Comparison of ENCODE assay signal across 20 cellular contexts in genomic region chr19:42436006-42436405, GRCh38. TPM values are rescaled to one million over a fixed set of nuclear protein-coding genes. Genes with fewer than 3 reads are reported as not detected.
DNase-seq lines count a peak whose midpoint lies in the region; ATAC-seq and TF ChIP-seq lines count a peak whose summit lies in the region.
"Had no signal": no experiment of that assay in that cellular context is flagged by ENCODE, and none has a peak within 500 bp of the region (broad histone marks: within the 10 kb centered on the region; RNA-seq: fewer than 3 reads in every experiment).

No MANE protein-coding gene starts in this region.

- DNase-seq in AG10803 (ENCODE audit: low read depth) (peak; percentile 74), SK-N-MC (ENCODE audit: low read depth, low spot score) (no peak), glutamatergic neuron (peak; percentile 72), esophagus muscularis mucosa (ENCODE audit: extremely low spot score) (no peak), HEK293T (ENCODE audit: extremely low spot score) (no peak), RPMI8226 (no peak)
- DNase-seq: activated CD4-positive, alpha-beta T cell treated with anti-CD3 and anti-CD28 coated beads, Interleukin-2, amount 50 U/mL, for 48 hours; CD8-positive, alpha-beta T cell; colonic mucosa; gastrocnemius medialis; left cardiac atrium; NCI-H1105 treated with DMSO at 0.1 percent for 48 hours; Right ventricle myocardium superior; stimulated activated CD4-positive, alpha-beta T cell treated with anti-CD3 and anti-CD28 coated beads, Interleukin-15, amount 100 ng/mL, for 24 hours; stimulated activated naive CD8-positive, alpha-beta T cell treated with anti-CD3 and anti-CD28 coated beads, Interleukin-15, amount 100 ng/mL, for 72 hours; T-helper 1 cell had no signal

- TF ChIP-seq EP300 in esophagus muscularis mucosa (IDR thresholded peaks at IDR 0.05): no peak

- POLR2A ChIA-PET in HEK293 (lab: Yijun Ruan, JAX): interaction anchor here (1.1 kb wide), 1 partner anchor 28 kb away, joined by 3 read pairs; no protein-coding TSS in a partner anchor
- POLR2A ChIA-PET in HEK293T (lab: Yijun Ruan, JAX): no interaction called here

- ATAC-seq in HG03196 (IDR thresholded peaks at IDR 0.05; ENCODE audit: unreplicated experiment): no peak
- ATAC-seq: CD8-positive, alpha-beta T cell; gastrocnemius medialis; left cardiac atrium; stimulated activated naive CD8-positive, alpha-beta T cell treated with anti-CD3 and anti-CD28 coated beads, Interleukin-15, amount 100 ng/mL, for 72 hours had no signal

- intact Hi-C loops in esophagus muscularis mucosa (cut with DNase I): no loop called here

- 85% methylated on average over 3 of the region's 3 CpGs for WGBS in esophagus muscularis mucosa

- H3K27ac ChIP-seq in HEK293 (ENCODE audit: extremely low read depth, low read depth, low read length) (no peak overlapping the region), SK-N-MC (peak overlapping the region; percentile 53), esophagus muscularis mucosa (replicated peaks in 1 of 4) (no peak overlapping the region)
- H3K27ac ChIP-seq: colonic mucosa had no signal

- peaks cover 22% of the 10 kb centered on the region for H3K4me1 Mint-ChIP-seq in glutamatergic neuron (ENCODE audit: low read depth, unreplicated experiment)

- no peaks in the 10 kb centered on the region for H3K36me3 Mint-ChIP-seq in glutamatergic neuron (ENCODE audit: unreplicated experiment)
- H3K36me3 Mint-ChIP-seq: activated naive CD4-positive, alpha-beta T cell treated with anti-CD3 and anti-CD28 coated beads, Interleukin-2, amount 50 U/mL, for 24 hours; CD8-positive, alpha-beta T cell had no signal

- TF ChIP-seq POLR2A in esophagus muscularis mucosa (IDR thresholded peaks at IDR 0.05; ENCODE audit: low read depth): no peak

- H3K9me3 ChIP-seq in HEK293 (ENCODE audit: control insufficient read depth, insufficient read depth, low read depth, low read length) (no peaks in the 10 kb centered on the region), SK-N-MC (ENCODE audit: low read depth, low read length) (no peaks in the 10 kb centered on the region), esophagus muscularis mucosa (no peaks in the 10 kb centered on the region)
- H3K9me3 ChIP-seq: colonic mucosa, gastrocnemius medialis had no signal

- H3K4me1 ChIP-seq in HEK293 (ENCODE audit: control insufficient read depth, insufficient read depth, low read length) (peaks cover 5% of the 10 kb centered on the region; the same call in 1 of the 2 replicates), esophagus muscularis mucosa (peaks cover 7 to 23% (median 14%) of the 10 kb centered on the region in 4 donors)

- peak overlapping the region; percentile 25 for H3K9ac ChIP-seq in SK-N-MC (ENCODE audit: insufficient read length)

- H3K27me3 ChIP-seq in esophagus muscularis mucosa: no peaks in the 10 kb centered on the region
- H3K27me3 ChIP-seq: colonic mucosa, gastrocnemius medialis had no signal

- H3K36me3 ChIP-seq in HEK293 (ENCODE audit: control insufficient read depth in 2 of 2, insufficient read depth in 1 of 2, low read length in 2 of 2) (no peaks in the 10 kb centered on the region), SK-N-MC (ENCODE audit: insufficient read depth, low read length) (no peaks in the 10 kb centered on the region), esophagus muscularis mucosa (no peaks in the 10 kb centered on the region)
- H3K36me3 ChIP-seq: colonic mucosa, gastrocnemius medialis had no signal

- TF ChIP-seq CTCF in AG10803 (conservative IDR thresholded peaks at IDR 0.05; ENCODE audit: low read length) (no peak), HEK293 (tag by site-specific recombination; IDR thresholded peaks at IDR 0.05) (no peak), glutamatergic neuron (IDR thresholded peaks at IDR 0.05; ENCODE audit: partially characterized antibody, unreplicated experiment) (no peak), esophagus muscularis mucosa (IDR thresholded peaks at IDR 0.05) (no peak)

- H3K4me3 ChIP-seq in AG10803 (ENCODE audit: low read length): no peak overlapping the region
- H3K4me3 ChIP-seq in HEK293 (ENCODE audit: low read depth, low read length): no peak overlapping the region
- H3K4me3 ChIP-seq in SK-N-MC: 0 out of 2 replicates have a peak overlapping the region, but pooled peaks have one; percentile 4
- no peak overlapping the region for H3K4me3 ChIP-seq in esophagus muscularis mucosa
- H3K4me3 ChIP-seq: colonic mucosa, gastrocnemius medialis had no signal

- peak overlapping the region; percentile 92 for H3K27ac Mint-ChIP-seq in glutamatergic neuron (ENCODE audit: unreplicated experiment)
- H3K27ac Mint-ChIP-seq: activated naive CD4-positive, alpha-beta T cell treated with anti-CD3 and anti-CD28 coated beads, Interleukin-2, amount 50 U/mL, for 24 hours; CD8-positive, alpha-beta T cell; stimulated activated naive CD8-positive, alpha-beta T cell treated with anti-CD3 and anti-CD28 coated beads, Interleukin-15, amount 100 ng/mL, for 72 hours had no signal

- peaks cover 3% of the 10 kb centered on the region for H3K9me3 Mint-ChIP-seq in glutamatergic neuron (ENCODE audit: unreplicated experiment)
- H3K9me3 Mint-ChIP-seq: activated naive CD4-positive, alpha-beta T cell treated with anti-CD3 and anti-CD28 coated beads, Interleukin-2, amount 50 U/mL, for 24 hours; CD8-positive, alpha-beta T cell; stimulated activated naive CD8-positive, alpha-beta T cell treated with anti-CD3 and anti-CD28 coated beads, Interleukin-15, amount 100 ng/mL, for 72 hours had no signal

- peak overlapping the region; percentile 72 for H3K4me3 Mint-ChIP-seq in glutamatergic neuron (ENCODE audit: unreplicated experiment)
- H3K4me3 Mint-ChIP-seq: activated naive CD4-positive, alpha-beta T cell treated with anti-CD3 and anti-CD28 coated beads, Interleukin-2, amount 50 U/mL, for 24 hours; CD8-positive, alpha-beta T cell; stimulated activated naive CD8-positive, alpha-beta T cell treated with anti-CD3 and anti-CD28 coated beads, Interleukin-15, amount 100 ng/mL, for 72 hours had no signal

- peaks cover 5% of the 10 kb centered on the region for H3K27me3 Mint-ChIP-seq in glutamatergic neuron (ENCODE audit: unreplicated experiment)
- H3K27me3 Mint-ChIP-seq: activated naive CD4-positive, alpha-beta T cell treated with anti-CD3 and anti-CD28 coated beads, Interleukin-2, amount 50 U/mL, for 24 hours; stimulated activated naive CD8-positive, alpha-beta T cell treated with anti-CD3 and anti-CD28 coated beads, Interleukin-15, amount 100 ng/mL, for 72 hours had no signal

- CTCF ChIA-PET in HEK293 (lab: Yijun Ruan, JAX) (interaction anchor here (0.6 to 7.4 kb wide), 6 partner anchors 13 to 1728 kb away, joined by 3 to 98 read pairs (median 4); no protein-coding TSS in a partner anchor), HEK293T (lab: Yijun Ruan, JAX) (no interaction called here)

TF ChIP-seq in HEK293, 187 proteins besides CTCF, POLR2A, EP300 and RAD21:
- peak; percentile 29; the same call in 1 of the 2 replicates for TF ChIP-seq ZNF600 (tag by site-specific recombination; IDR thresholded peaks at IDR 0.05)
- TF ChIP-seq ZNF692 (tag by site-specific recombination; IDR thresholded peaks at IDR 0.05): 0 out of 2 replicates have a peak, but pooled peaks have one; percentile 17
- TF ChIP-seq ZNF335 (tag by site-specific recombination; conservative IDR thresholded peaks at IDR 0.05): peak; percentile 24
- no peak for TF ChIP-seq SP2 (tag by site-specific recombination; IDR thresholded peaks at IDR 0.05)
- no peak for TF ChIP-seq ZBTB7A (tag by site-specific recombination; IDR thresholded peaks at IDR 0.05; ENCODE audit: low read depth)
- TF ChIP-seq ZBTB17 (tag by site-specific recombination; IDR thresholded peaks at IDR 0.05): peak; percentile 11; the same call in 1 of the 2 replicates

TF ChIP-seq in HEK293T, 16 proteins besides CTCF, POLR2A, EP300 and RAD21:
- TF ChIP-seq SUZ12 (IDR thresholded peaks at IDR 0.05) (no peak), NFRKB (IDR thresholded peaks at IDR 0.05) (no peak), SP1 (IDR thresholded peaks at IDR 0.05) (no peak)

RNA-seq across cellular contexts. Expression of gene CXCL17, which starts 6.7 kb away (rescaled TPM):
- total RNA-seq in glutamatergic neuron (ENCODE audit: unreplicated experiment) (not detected), esophagus muscularis mucosa (1 to 10 TPM in 1 of 4 donors, not detected in 3; 1.2 TPM)
- total RNA-seq: CD8-positive, alpha-beta T cell; colonic mucosa; gastrocnemius medialis; left cardiac atrium; Right ventricle myocardium superior had no signal

RNA-seq across cellular contexts. Expression of gene LIPE, which starts 8.8 kb away (rescaled TPM):
- 39.0 TPM for total RNA-seq in glutamatergic neuron (ENCODE audit: unreplicated experiment)
- total RNA-seq in esophagus muscularis mucosa: 10 to 100 TPM in 1 of 4 donors, 1 to 10 TPM in 3; 3.6 to 10.6 (median 5.9) TPM

RNA-seq across cellular contexts. Expression of gene CNFN, which starts 45.9 kb away (rescaled TPM):
- total RNA-seq in glutamatergic neuron (ENCODE audit: unreplicated experiment) (2.8 TPM), esophagus muscularis mucosa (1 to 10 TPM in 1 of 4 donors, under 1 TPM in 1, not detected in 2; 0.92 to 2.5 TPM)
- total RNA-seq: CD8-positive, alpha-beta T cell; gastrocnemius medialis; urinary bladder had no signal

Comparison
In these comparisons a context has a peak if more than half of its experiments do, and no peak if none do; other contexts are left out.
1. DNase-seq: peak in AG10803 (single experiment) and glutamatergic neuron (single experiment); none in SK-N-MC (single experiment), esophagus muscularis mucosa (single experiment), HEK293T (single experiment) and RPMI8226 (single experiment).